Comparison of ENCODE assay signal across 8 cellular contexts in genomic region chr9:87684627-87685204, GRCh38. TPM values are rescaled to one million over a fixed set of nuclear protein-coding genes. Genes with fewer than 3 reads are reported as not detected.
DNase-seq lines count a peak whose midpoint lies in the region; FAIRE-seq and TF ChIP-seq lines count a peak whose summit lies in the region.

No MANE protein-coding gene starts in this region.

- no peak overlapping the region for H3K9ac ChIP-seq in astrocyte (ENCODE audit: low read length)

- H3K9me3 Mint-ChIP-seq in activated naive CD4-positive, alpha-beta T cell treated with anti-CD3 and anti-CD28 coated beads for 36 hours, result peaks cover 1% of the 10 kb centered on the region
- peaks cover 1% of the 10 kb centered on the region for H3K9me3 Mint-ChIP-seq in astrocyte (ENCODE audit: unreplicated experiment)

- no peaks in the 10 kb centered on the region for H3K36me3 Mint-ChIP-seq in activated naive CD4-positive, alpha-beta T cell treated with anti-CD3 and anti-CD28 coated beads for 36 hours (ENCODE audit: low read depth)
- H3K36me3 Mint-ChIP-seq in astrocyte (ENCODE audit: low read depth, unreplicated experiment), result peaks cover 8% of the 10 kb centered on the region

- H4K20me1 ChIP-seq in astrocyte (ENCODE audit: insufficient read depth, low read length), result no peaks in the 10 kb centered on the region

- H3K9me3 ChIP-seq in astrocyte (ENCODE audit: insufficient read depth, low read depth, low read length) (no peaks in the 10 kb centered on the region), testis (no peaks in the 10 kb centered on the region)

- H2AFZ ChIP-seq in astrocyte (ENCODE audit: low read depth, low read length), result no peak overlapping the region

- H3K4me1 ChIP-seq in astrocyte (ENCODE audit: insufficient read depth, low read length) (peaks cover 3% of the 10 kb centered on the region), testis (peaks cover 15% of the 10 kb centered on the region)

- peaks cover 24% of the 10 kb centered on the region for H3K4me1 Mint-ChIP-seq in activated naive CD4-positive, alpha-beta T cell treated with anti-CD3 and anti-CD28 coated beads for 36 hours (ENCODE audit: low read depth)
- peaks cover 12% of the 10 kb centered on the region for H3K4me1 Mint-ChIP-seq in astrocyte (ENCODE audit: low read depth, unreplicated experiment)

- WGBS in testis, 2 donors, result 22 to 29% methylated on average over 11 of the region's 11 CpGs

- H3K36me3 ChIP-seq in astrocyte (ENCODE audit: insufficient read depth, low read length) (no peaks in the 10 kb centered on the region), testis (ENCODE audit: low read depth, missing control alignments) (no peaks in the 10 kb centered on the region)

- no peaks in the 10 kb centered on the region for H3K79me2 ChIP-seq in astrocyte (ENCODE audit: insufficient read depth, low read length)

- H3K27ac Mint-ChIP-seq in activated naive CD4-positive, alpha-beta T cell treated with anti-CD3 and anti-CD28 coated beads for 36 hours, result no peak overlapping the region
- no peak overlapping the region for H3K27ac Mint-ChIP-seq in astrocyte (ENCODE audit: unreplicated experiment)

- no peak for TF ChIP-seq POLR2A in testis (IDR thresholded peaks at IDR 0.05)

- intact Hi-C loops in activated naive CD4-positive, alpha-beta T cell treated with anti-CD3 and anti-CD28 coated beads for 36 hours (cut with micrococcal nuclease), result loop anchor here (2.0 to 10.0 kb wide), 4 partner anchors 60 to 356 kb away; partner anchors contain the start of genes CDK20 and SPATA31E1
- intact Hi-C loops in testis (cut with DNase I; ENCODE audit: low total_unique reads), result loop anchor here (10.0 kb wide), 1 partner anchor 130 kb away; no protein-coding TSS in a partner anchor

- H3K4me3 Mint-ChIP-seq in activated naive CD4-positive, alpha-beta T cell treated with anti-CD3 and anti-CD28 coated beads for 36 hours, result no peak overlapping the region
- H3K4me3 Mint-ChIP-seq in astrocyte (ENCODE audit: unreplicated experiment), result no peak overlapping the region

- H3K4me3 ChIP-seq in astrocyte (ENCODE audit: insufficient read depth, low read depth, low read length) (no peak overlapping the region), testis (peak overlapping the region; percentile 4 to 12)

- peak; percentile 78 for TF ChIP-seq CTCF in astrocyte (IDR thresholded peaks at IDR 0.05; ENCODE audit: insufficient read depth, low read depth, low read length)
- peak; percentile 52 to 82 (median 54) for TF ChIP-seq CTCF in testis (IDR thresholded peaks at IDR 0.05)

- H3K4me2 ChIP-seq in astrocyte (ENCODE audit: low read length), result no peak overlapping the region

- peak; percentile 22 for DNase-seq in activated naive CD4-positive, alpha-beta T cell treated with anti-CD3 and anti-CD28 coated beads for 36 hours
- no peak for DNase-seq in activated naive CD4-positive, alpha-beta T cell treated with anti-CD3 and anti-CD28 coated beads, Interleukin-2, amount 50 U/mL, for 16 hours
- DNase-seq in astrocyte (ENCODE audit: low read depth) (no peak), iPS-NIHi11 (ENCODE audit: low spot score) (peak; percentile 82), testis (peak; percentile 74), MV-4-11 (lab: John Stamatoyannopoulos, UW) (no peak), GM19240 (ENCODE audit: insufficient read length, low spot score) (no peak), NCI-H1417 (lab: John Stamatoyannopoulos, UW) (no peak)

- no peaks in the 10 kb centered on the region for H3K27me3 ChIP-seq in astrocyte (ENCODE audit: insufficient read depth, low read length)
- no peaks in the 10 kb centered on the region for H3K27me3 ChIP-seq in testis

- H3K27me3 Mint-ChIP-seq in activated naive CD4-positive, alpha-beta T cell treated with anti-CD3 and anti-CD28 coated beads for 36 hours (ENCODE audit: low read depth), result no peaks in the 10 kb centered on the region
- no peaks in the 10 kb centered on the region for H3K27me3 Mint-ChIP-seq in astrocyte (ENCODE audit: low read depth, unreplicated experiment)

- CTCF ChIA-PET in activated naive CD4-positive, alpha-beta T cell treated with anti-CD3 and anti-CD28 coated beads for 36 hours (lab: Charles Lee), result interaction anchor here (0.6 to 1.0 kb wide), 4 partner anchors 41 to 1314 kb away, joined by 3 read pairs; no protein-coding TSS in a partner anchor

- no peak overlapping the region for H3K27ac ChIP-seq in astrocyte (ENCODE audit: low read depth, low read length)
- no peak overlapping the region for H3K27ac ChIP-seq in testis

- FAIRE-seq in astrocyte (lab: Jason Lieb, UNC), result no peak

RNA-seq across cellular contexts. Expression of gene CTSL, which starts 41.2 kb away (rescaled TPM):
- under 1 TPM; 0.81 to 0.86 TPM for total RNA-seq in activated naive CD4-positive, alpha-beta T cell treated with anti-CD3 and anti-CD28 coated beads for 36 hours
- total RNA-seq in astrocyte (94.9 and 99.1 TPM in 2 replicates), testis (100 to 1,000 TPM; 100 to 105 TPM)
- polyA plus RNA-seq in testis (ENCODE audit: insufficient read depth, low read depth, low replicate concordance), result 185 TPM

Comparison
In these comparisons a context has a peak if more than half of its experiments do, and no peak if none do; other contexts are left out.
1. DNase-seq: peak in activated naive CD4-positive, alpha-beta T cell treated with anti-CD3 and anti-CD28 coated beads for 36 hours (single experiment), iPS-NIHi11 (single experiment) and testis (single experiment); none in activated naive CD4-positive, alpha-beta T cell treated with anti-CD3 and anti-CD28 coated beads, Interleukin-2, amount 50 U/mL, for 16 hours (single experiment), astrocyte (single experiment), MV-4-11 (single experiment), GM19240 (single experiment) and NCI-H1417 (0 of 3).
2. RNA of gene CTSL, which starts 41.2 kb away (total RNA-seq): 100 to 105 TPM in testis and 94.9 to 99.1 TPM in astrocyte; 0.81 to 0.86 TPM in activated naive CD4-positive, alpha-beta T cell treated with anti-CD3 and anti-CD28 coated beads for 36 hours; every median in the first group is over 10 times any median in the second.